ENCODE assay signal across 30 cellular contexts in genomic region chr18:28167835-28168349, GRCh38. TPM values are rescaled to one million over a fixed set of nuclear protein-coding genes. Genes with fewer than 3 reads are reported as not detected.
DNase-seq lines count a peak whose midpoint lies in the region; ATAC-seq and TF ChIP-seq lines count a peak whose summit lies in the region.
"Had no signal": no experiment of that assay in that cellular context is flagged by ENCODE, and none has a peak within 500 bp of the region (broad histone marks: within the 10 kb centered on the region; RNA-seq: fewer than 3 reads in every experiment).

No MANE protein-coding gene starts in this region.

- H3K4me1 ChIP-seq in heart right ventricle, result peaks cover 0 to 43% (median 9%) of the 10 kb centered on the region in 9 donors
- peaks cover 40% of the 10 kb centered on the region for H3K4me1 ChIP-seq in endodermal cell (ENCODE audit: control insufficient read depth, insufficient read depth, low read length)
- peaks cover 10 to 63% (median 32%) of the 10 kb centered on the region in 4 donors for H3K4me1 ChIP-seq in liver (ENCODE audit: control insufficient read depth in 4 of 4, insufficient read depth in 4 of 4, low read length in 3 of 4)
- peaks cover 43% of the 10 kb centered on the region for H3K4me1 ChIP-seq in smooth muscle cell (ENCODE audit: low read depth)
- H3K4me1 ChIP-seq: gastrocnemius medialis, psoas muscle, testis had no signal

- peak overlapping the region; percentile 42 for H3K4me2 ChIP-seq in smooth muscle cell

- peaks cover 92% of the 10 kb centered on the region for H4K20me1 ChIP-seq in smooth muscle cell (ENCODE audit: low read depth)

- H3K9ac ChIP-seq in endodermal cell (ENCODE audit: extremely low read depth, low read length, poor library complexity, severe bottlenecking) (no peak overlapping the region), liver (ENCODE audit: low read depth in 1 of 2, low read length in 2 of 2) (peak overlapping the region in 1 of 2 donors; percentile 36), smooth muscle cell (ENCODE audit: low read depth) (no peak overlapping the region)

- no peaks in the 10 kb centered on the region for H3F3A ChIP-seq in smooth muscle cell (ENCODE audit: low read depth)

- H3K27me3 ChIP-seq in heart right ventricle (peaks cover 0 to 2% (median 0%) of the 10 kb centered on the region in 7 donors), endodermal cell (ENCODE audit: control insufficient read depth, insufficient read depth, low read length, poor library complexity, severe bottlenecking) (no peaks in the 10 kb centered on the region), liver (ENCODE audit: control insufficient read depth in 4 of 4, insufficient read depth in 4 of 4, low read length in 3 of 4) (no peaks in the 10 kb centered on the region), smooth muscle cell (ENCODE audit: low read depth) (no peaks in the 10 kb centered on the region)
- H3K27me3 ChIP-seq: dorsolateral prefrontal cortex, testis had no signal

- H3K9me3 ChIP-seq in heart right ventricle (no peaks in the 10 kb centered on the region), endodermal cell (ENCODE audit: control insufficient read depth, low read length) (no peaks in the 10 kb centered on the region), liver (ENCODE audit: control insufficient read depth in 4 of 4, low read length in 3 of 4) (no peaks in the 10 kb centered on the region), smooth muscle cell (replicated peaks; ENCODE audit: low read depth) (no peaks in the 10 kb centered on the region)
- H3K9me3 ChIP-seq: gastrocnemius medialis, psoas muscle, testis had no signal

- H3K27me3 Mint-ChIP-seq in endodermal cell (ENCODE audit: insufficient read depth), result no peaks in the 10 kb centered on the region
- H3K27me3 Mint-ChIP-seq: CD4-positive, alpha-beta memory T cell; central memory CD8-positive, alpha-beta T cell had no signal

- peaks cover 99% of the 10 kb centered on the region for H3K79me2 ChIP-seq in smooth muscle cell (ENCODE audit: low read depth)

- H3K27ac ChIP-seq in heart right ventricle, result peak overlapping the region in 7 of 10 donors; percentile 31 to 93 (median 76)
- no peak overlapping the region for H3K27ac ChIP-seq in endodermal cell (ENCODE audit: low read depth, low read length)
- H3K27ac ChIP-seq in liver (ENCODE audit: low read depth in 1 of 2, low read length in 2 of 2), result peak overlapping the region; percentile 82
- H3K27ac ChIP-seq in smooth muscle cell (ENCODE audit: low read depth), result peak overlapping the region; percentile 12
- H3K27ac ChIP-seq: dorsolateral prefrontal cortex, gastrocnemius medialis, psoas muscle, skin epidermis, testis had no signal

- H3K9me3 Mint-ChIP-seq in endodermal cell, result no peaks in the 10 kb centered on the region
- H3K9me3 Mint-ChIP-seq: activated naive CD8-positive, alpha-beta T cell treated with anti-CD3 and anti-CD28 coated beads, Interleukin-2, amount 50 U/mL, for 24 hours; central memory CD8-positive, alpha-beta T cell; stimulated activated naive CD8-positive, alpha-beta T cell treated with anti-CD3 and anti-CD28 coated beads, Interleukin-15, Interleukin-2, amounts not matched to agents 100 ng/mL and 50 ng/mL, for 24 hours had no signal

- DNase-seq in heart right ventricle (no peak), Right ventricle myocardium superior (no peak), endodermal cell (no peak), smooth muscle cell (lab: John Stamatoyannopoulos, UW; ENCODE audit: unreplicated experiment) (no peak), GM20000 (ENCODE audit: low spot score) (no peak)
- DNase-seq: activated CD4-positive, alpha-beta memory T cell treated with anti-CD3 and anti-CD28 coated beads for 36 hours; activated CD4-positive, alpha-beta T cell treated with anti-CD3 and anti-CD28 coated beads for 1 hour; activated naive CD4-positive, alpha-beta T cell; activated naive CD8-positive, alpha-beta T cell treated with anti-CD3 and anti-CD28 coated beads, Interleukin-2, amount 50 U/mL, for 24 hours; AML-193; CD4-positive, alpha-beta memory T cell; dorsolateral prefrontal cortex; gastrocnemius medialis; GOT3; KG1; left cardiac atrium; mesendoderm; NCI-H1105; NCI-H187 treated with DMSO at 0.1 percent for 48 hours; NCI-H510A treated with DMSO at 0.1 percent for 48 hours; psoas muscle; T-helper 2 cell; testis had no signal

- 66 to 69% methylated on average over 8 of the region's 8 CpGs for WGBS in heart right ventricle, 2 donors
- 84 to 96% methylated on average over 4 to 5 of the region's 8 CpGs for WGBS in endodermal cell (ENCODE audit: insufficient coverage in 1 of 2, insufficient read length in 1 of 2), 2 experiments
- 31% methylated on average over 8 of the region's 8 CpGs for WGBS in liver
- WGBS in smooth muscle cell (ENCODE audit: low lambda C conversion rate), result 92% methylated on average over 8 of the region's 8 CpGs

- H3K4me3 ChIP-seq in heart right ventricle, result peak overlapping the region in 5 of 10 donors; percentile 15 to 29 (median 24)
- H3K4me3 ChIP-seq in endodermal cell (ENCODE audit: low read length), result peak overlapping the region; percentile 84
- H3K4me3 ChIP-seq in liver (ENCODE audit: low read depth in 1 of 3, low read length in 3 of 3), result peak overlapping the region; percentile 24 to 49 (median 36)
- peak overlapping the region; percentile 2 for H3K4me3 ChIP-seq in smooth muscle cell
- H3K4me3 ChIP-seq: dorsolateral prefrontal cortex, gastrocnemius medialis, psoas muscle, skin epidermis, testis had no signal

- no peaks in the 10 kb centered on the region for H3K36me3 ChIP-seq in heart right ventricle
- H3K36me3 ChIP-seq in endodermal cell (ENCODE audit: control insufficient read depth, insufficient read depth, low read length), result peaks cover 79% of the 10 kb centered on the region
- no peaks in the 10 kb centered on the region for H3K36me3 ChIP-seq in liver (ENCODE audit: control insufficient read depth in 4 of 4, insufficient read depth in 3 of 4, low read depth in 1 of 4, low read length in 3 of 4)
- H3K36me3 ChIP-seq in smooth muscle cell (ENCODE audit: low read depth), result no peaks in the 10 kb centered on the region
- H3K36me3 ChIP-seq: gastrocnemius medialis had no signal

- H3K4me3 Mint-ChIP-seq in endodermal cell, result no peak overlapping the region
- H3K4me3 Mint-ChIP-seq: activated CD4-positive, alpha-beta memory T cell treated with anti-CD3 and anti-CD28 coated beads for 36 hours; activated naive CD8-positive, alpha-beta T cell treated with anti-CD3 and anti-CD28 coated beads, Interleukin-2, amount 50 U/mL, for 24 hours; CD4-positive, alpha-beta memory T cell; central memory CD8-positive, alpha-beta T cell; stimulated activated naive CD8-positive, alpha-beta T cell treated with anti-CD3 and anti-CD28 coated beads, Interleukin-15, Interleukin-2, amounts not matched to agents 100 ng/mL and 50 ng/mL, for 24 hours had no signal

- H3K4me1 Mint-ChIP-seq in endodermal cell, result peaks cover 74% of the 10 kb centered on the region
- H3K4me1 Mint-ChIP-seq: activated naive CD8-positive, alpha-beta T cell treated with anti-CD3 and anti-CD28 coated beads, Interleukin-2, amount 50 U/mL, for 24 hours; CD4-positive, alpha-beta memory T cell; central memory CD8-positive, alpha-beta T cell had no signal

- intact Hi-C loops in heart right ventricle (cut with DNase I) (loop anchor here in 1 of 10 donors (10.0 kb wide), 1 partner anchor 153 kb away; no protein-coding TSS in a partner anchor), Right ventricle myocardium superior (cut with DNase I) (loop anchor here (5.0 to 10.0 kb wide), 2 partner anchors 41 to 153 kb away; no protein-coding TSS in a partner anchor)

- peaks cover 45% of the 10 kb centered on the region for H3K36me3 Mint-ChIP-seq in endodermal cell (ENCODE audit: low read depth)
- H3K36me3 Mint-ChIP-seq: activated CD4-positive, alpha-beta memory T cell treated with anti-CD3 and anti-CD28 coated beads for 36 hours; CD4-positive, alpha-beta memory T cell had no signal

- H2AFZ ChIP-seq in smooth muscle cell (ENCODE audit: low read depth), result no peak overlapping the region

- TF ChIP-seq CTCF in heart right ventricle (IDR thresholded peaks at IDR 0.05) (no peak), endodermal cell (conservative IDR thresholded peaks at IDR 0.05) (no peak), liver (IDR thresholded peaks at IDR 0.05; ENCODE audit: low read depth, low read length, missing input control) (no peak), smooth muscle cell (IDR thresholded peaks at IDR 0.05; ENCODE audit: borderline replicate concordance, insufficient read depth, poor library complexity, severe bottlenecking) (no peak), GM20000 (IDR thresholded peaks at IDR 0.05; ENCODE audit: extremely low read depth, missing control alignments) (no peak)

- no peak for ATAC-seq in heart right ventricle
- no peak for ATAC-seq in Right ventricle myocardium superior (ENCODE audit: poor library complexity)
- ATAC-seq in GM18858 (IDR thresholded peaks at IDR 0.05; ENCODE audit: unreplicated experiment), result no peak
- ATAC-seq in HG02610 (IDR thresholded peaks at IDR 0.05; ENCODE audit: unreplicated experiment), result no peak
- ATAC-seq: activated naive CD8-positive, alpha-beta T cell treated with anti-CD3 and anti-CD28 coated beads, Interleukin-2, amount 50 U/mL, for 24 hours; gastrocnemius medialis; left cardiac atrium; psoas muscle had no signal

- H3K27ac Mint-ChIP-seq in endodermal cell, result no peak overlapping the region
- H3K27ac Mint-ChIP-seq: activated CD4-positive, alpha-beta memory T cell treated with anti-CD3 and anti-CD28 coated beads for 36 hours; activated naive CD8-positive, alpha-beta T cell treated with anti-CD3 and anti-CD28 coated beads, Interleukin-2, amount 50 U/mL, for 24 hours; CD4-positive, alpha-beta memory T cell; stimulated activated naive CD8-positive, alpha-beta T cell treated with anti-CD3 and anti-CD28 coated beads, Interleukin-15, Interleukin-2, amounts not matched to agents 100 ng/mL and 50 ng/mL, for 24 hours had no signal

- TF ChIP-seq RAD21 in liver (IDR thresholded peaks at IDR 0.05), result peak in 1 of 2 donors; percentile 8

RNA-seq across cellular contexts. Expression of gene CDH2, which starts 9.0 kb away (rescaled TPM):
- total RNA-seq in heart right ventricle, result 100 to 1,000 TPM; 325 to 575 (median 518) TPM
- 100 to 1,000 TPM in 1 of 2 donors, 10 to 100 TPM in 1; 50.3 to 101 TPM for polyA plus RNA-seq in heart right ventricle
- total RNA-seq in Right ventricle myocardium superior, result 308 TPM
- total RNA-seq in endodermal cell, result 100 to 1,000 TPM; 486 to 572 TPM
- polyA plus RNA-seq in endodermal cell (2013, experiment 1 of 2), result 288 TPM
- 284 TPM for polyA plus RNA-seq in endodermal cell (2013, experiment 2 of 2)
- 10 to 100 TPM; 38.1 to 49.5 TPM for total RNA-seq in liver
- polyA plus RNA-seq in liver, result 10 to 100 TPM; 14.2 to 14.8 TPM
- total RNA-seq in smooth muscle cell, result 239 and 251 TPM in 2 replicates
- 132 and 169 TPM in 2 replicates for polyA plus RNA-seq in smooth muscle cell
- total RNA-seq: activated CD4-positive, alpha-beta memory T cell treated with anti-CD3 and anti-CD28 coated beads for 36 hours; CD4-positive, alpha-beta memory T cell; HT-29 had no signal
- polyA plus RNA-seq: CD4-positive, alpha-beta memory T cell had no signal
